10 cellular contexts compared by ENCODE assay signal in the genomic region with DNA sequence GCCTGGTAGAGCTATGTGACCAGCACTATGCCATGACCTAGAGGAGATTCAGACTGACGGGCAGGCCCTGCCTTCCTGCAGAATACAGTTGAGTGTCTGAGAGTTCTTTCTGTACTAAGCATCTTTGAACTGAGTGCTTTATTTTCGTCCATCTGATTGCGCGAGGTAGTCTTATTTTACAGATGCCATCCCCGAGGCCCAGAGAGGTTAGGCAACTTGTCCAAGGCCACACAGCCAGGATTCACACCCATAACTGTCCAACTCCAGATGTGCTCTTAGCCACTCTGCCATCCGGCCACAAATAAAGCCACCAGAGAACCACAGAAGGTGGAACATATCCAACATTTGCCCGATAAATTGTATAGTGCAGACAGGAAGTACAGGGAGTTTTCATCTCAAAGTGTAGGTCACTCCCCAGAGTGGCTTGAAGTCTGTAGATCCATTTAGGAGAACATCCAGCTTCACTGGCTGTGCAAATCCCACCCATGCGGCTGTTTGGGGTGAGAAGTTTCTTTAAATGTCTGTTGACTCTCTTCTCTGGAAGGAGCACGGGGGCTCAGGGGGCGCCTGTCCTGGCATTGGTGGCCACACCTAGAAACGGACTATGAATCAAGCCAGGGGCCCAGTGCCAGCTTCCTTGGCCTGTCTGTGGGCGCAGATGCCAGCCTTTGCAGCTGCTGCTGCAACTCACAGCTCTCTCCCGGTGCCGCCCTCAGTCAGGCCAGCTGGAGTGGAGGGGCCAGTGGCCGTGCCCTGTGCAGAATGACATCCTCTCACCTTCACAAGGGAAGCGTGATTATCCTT. TPM values are rescaled to one million over a fixed set of nuclear protein-coding genes. Genes with fewer than 3 reads are reported as not detected.
A peak's percentile ranks its signal among the peaks of the same experiment; 100 is the strongest.
DNase-seq lines count a peak whose midpoint lies in the region; ATAC-seq, FAIRE-seq and TF ChIP-seq lines count a peak whose summit lies in the region.
"Had no signal": no experiment of that assay in that cellular context is flagged by ENCODE, and none has a peak within 500 bp of the region (broad histone marks: within the 10 kb centered on the region; RNA-seq: fewer than 3 reads in every experiment).

No MANE protein-coding gene starts in this region.

- intact Hi-C loops in kidney (cut with DNase I) = no loop called here

- FAIRE-seq in kidney (lab: Jason Lieb, UNC) = no peak

- ATAC-seq in GM21723 (IDR thresholded peaks at IDR 0.05; ENCODE audit: unreplicated experiment) = no peak

- peak overlapping the region; percentile 93 for H3K27ac ChIP-seq in angular gyrus (ENCODE audit: low read depth, low read length)
- peak overlapping the region; percentile 33 to 67 for H3K27ac ChIP-seq in kidney (ENCODE audit: low read depth in 2 of 2, low read length in 2 of 2)

- H3K36me3 ChIP-seq in kidney (ENCODE audit: control insufficient read depth in 1 of 2, insufficient read depth in 2 of 2, low read length in 2 of 2) = no peaks in the 10 kb centered on the region
- H3K36me3 ChIP-seq in skeletal muscle satellite cell (ENCODE audit: insufficient read depth, low read length) = peaks cover 10% of the 10 kb centered on the region

- H3K4me3 ChIP-seq in kidney (ENCODE audit: low read length in 2 of 2) = no peak overlapping the region
- peak overlapping the region; percentile 49 for H3K4me3 ChIP-seq in skeletal muscle satellite cell (ENCODE audit: low read length)

- in situ Hi-C loops in GM13977 (cut with MboI; ENCODE audit: low pct_unique_long_range_greater_than_20kb, low sequenced_read_pairs, unreplicated experiment) = no loop called here

- POLR2A ChIA-PET in GM10248 (lab: Yijun Ruan, JAX) = no interaction called here

- H3K9ac ChIP-seq in kidney (ENCODE audit: low read length in 2 of 2) = peak overlapping the region in 1 of 2 donors; percentile 46
- H3K9ac ChIP-seq in skeletal muscle satellite cell (ENCODE audit: low read depth, low read length) = peak overlapping the region; percentile 64

- CTCF ChIA-PET in GM10248 (lab: Yijun Ruan, JAX) = interaction anchor here (1.1 to 1.9 kb wide), 6 partner anchors 9 to 79 kb away, joined by 3 to 10 read pairs (median 5); no protein-coding TSS in a partner anchor

- H3K4me2 ChIP-seq in skeletal muscle satellite cell (ENCODE audit: low read length) = peak overlapping the region; percentile 78

- DNase-seq in GM13977 (ENCODE audit: low spot score) (peak; percentile 4), kidney (no peak), NCI-H146 treated with DMSO at 0.1 percent for 48 hours (lab: John Stamatoyannopoulos, UW; ENCODE audit: unreplicated experiment) (no peak), GM10248 (ENCODE audit: extremely low spot score) (no peak), NCI-H510A treated with DMSO at 0.1 percent for 48 hours (lab: John Stamatoyannopoulos, UW) (no peak)
- DNase-seq: activated B cell treated with CpG ODN at 0.5 μM for 24 hours, NCI-H2227 treated with DMSO at 0.1 percent for 48 hours had no signal

- no peaks in the 10 kb centered on the region for H3K9me3 ChIP-seq in kidney (ENCODE audit: control insufficient read depth in 1 of 2, low read length in 2 of 2)
- H3K9me3 ChIP-seq in skeletal muscle satellite cell (replicated peaks; ENCODE audit: low read length) = no peaks in the 10 kb centered on the region

- TF ChIP-seq CTCF in GM13977 (IDR thresholded peaks at IDR 0.05; ENCODE audit: extremely low read depth, insufficient read depth, missing control alignments) (no peak), kidney (IDR thresholded peaks at IDR 0.05; ENCODE audit: borderline replicate concordance, extremely low read depth, insufficient read depth) (no peak), GM10248 (IDR thresholded peaks at IDR 0.05; ENCODE audit: control extremely low read depth, extremely low read depth, low read depth, missing control alignments) (no peak)

- peaks cover 40 to 66% of the 10 kb centered on the region in 2 donors for H3K4me1 ChIP-seq in kidney (ENCODE audit: control insufficient read depth in 1 of 2, insufficient read depth in 1 of 2, low read depth in 1 of 2, low read length in 2 of 2)
- peaks cover 99% of the 10 kb centered on the region for H3K4me1 ChIP-seq in skeletal muscle satellite cell (ENCODE audit: control insufficient read depth, insufficient read depth, low read length)

- no peaks in the 10 kb centered on the region for H3K27me3 ChIP-seq in skeletal muscle satellite cell (ENCODE audit: control insufficient read depth, insufficient read depth, low read length)

RNA-seq across cellular contexts. Expression of a gene that starts 11.1 kb away (rescaled TPM):
- 31.5 TPM for total RNA-seq in kidney
- 9.1 TPM for polyA plus RNA-seq in kidney (ENCODE audit: insufficient read depth, low read depth, low replicate concordance)
- 19.3 and 25.3 TPM in 2 replicates for total RNA-seq in skeletal muscle satellite cell (2012; rRNA removed)
- total RNA-seq: activated B cell treated with CpG ODN at 0.5 μM for 24 hours had no signal
